1 cellular context compared by ENCODE assay signal in genomic region chr3:37544105-37544504, GRCh38.
TF ChIP-seq lines count a peak whose summit lies in the region.

No MANE protein-coding gene starts in this region.

TF ChIP-seq in A549, 52 proteins besides CTCF, POLR2A, EP300 and RAD21 (continued from another document):
- no peak for TF ChIP-seq HOXB13 (CRISPR knock-in tag; IDR thresholded peaks at IDR 0.05; ENCODE audit: low read depth)
- no peak for TF ChIP-seq KDM5A (IDR thresholded peaks at IDR 0.05)
